In the genomic region with DNA sequence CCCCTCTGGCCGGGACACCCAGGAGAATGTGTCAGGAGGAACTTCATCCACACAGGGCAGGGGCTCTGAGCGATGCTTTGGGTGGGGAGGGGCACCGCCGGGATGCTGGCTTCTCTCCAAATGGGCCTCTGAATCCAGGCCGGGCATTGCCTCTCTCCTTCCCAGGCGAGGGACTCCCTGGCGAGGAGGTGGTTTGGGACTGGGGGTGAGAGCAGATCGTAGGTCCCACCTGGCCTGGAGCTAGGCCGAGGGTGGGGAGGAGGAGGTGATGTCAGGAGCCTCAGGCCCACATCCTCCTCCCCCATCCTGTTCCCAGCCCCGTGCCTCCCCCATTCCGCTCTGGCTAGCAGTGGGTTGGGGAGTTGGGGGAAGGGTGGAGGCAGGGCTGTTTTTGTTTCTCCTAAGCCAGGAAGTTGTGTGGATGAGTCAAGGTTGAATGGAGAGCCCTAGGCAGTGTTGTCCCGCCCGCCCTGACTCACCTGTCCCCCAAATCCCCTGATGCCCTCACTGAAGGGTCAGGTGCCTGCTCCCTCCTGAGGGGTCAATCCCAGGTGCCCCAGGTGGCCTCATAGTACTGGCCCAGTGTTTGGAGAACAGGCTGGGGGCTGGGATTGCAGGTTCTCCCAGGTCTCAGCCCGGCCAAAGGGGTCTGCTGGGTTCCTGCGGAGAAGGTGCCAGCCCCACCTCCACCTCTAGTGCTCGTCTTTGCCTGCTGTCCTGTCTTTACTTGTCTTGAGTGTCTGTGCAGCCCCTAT, we compare ENCODE assay signal across 1 cellular context.
TF ChIP-seq lines count a peak whose summit lies in the region.

No MANE protein-coding gene starts in this region.

TF ChIP-seq in HepG2, 621 proteins besides CTCF, POLR2A, EP300 and RAD21 (continued from another document and continues in another):
- TF ChIP-seq ARID4A (CRISPR knock-in tag; IDR thresholded peaks at IDR 0.05; ENCODE audit: borderline replicate concordance) (peak; percentile 51; the same call in 1 of the 2 replicates), ATM (IDR thresholded peaks at IDR 0.05; ENCODE audit: borderline replicate concordance) (no peak), ZNF44 (CRISPR knock-in tag; IDR thresholded peaks at IDR 0.05) (no peak), IRF2 (CRISPR knock-in tag; IDR thresholded peaks at IDR 0.05) (peak; percentile 80), SALL2 (CRISPR knock-in tag; IDR thresholded peaks at IDR 0.05) (no peak), ZNF318 (CRISPR knock-in tag; IDR thresholded peaks at IDR 0.05) (no peak; the same call in 1 of the 2 replicates), CCDC6 (CRISPR knock-in tag; IDR thresholded peaks at IDR 0.05) (no peak), HNRNPK (IDR thresholded peaks at IDR 0.05; ENCODE audit: low read depth, low read length, poor library complexity, severe bottlenecking) (no peak), EZH2 (conservative IDR thresholded peaks at IDR 0.05; ENCODE audit: low read depth, low read length) (no peak), MAFG (CRISPR knock-in tag; IDR thresholded peaks at IDR 0.05) (no peak), PHF21A (CRISPR knock-in tag; IDR thresholded peaks at IDR 0.05) (peak; percentile 54; the same call in 1 of the 2 replicates), IRX3 (CRISPR knock-in tag; IDR thresholded peaks at IDR 0.05; ENCODE audit: borderline replicate concordance, low read depth) (no peak), ZNF543 (CRISPR knock-in tag; IDR thresholded peaks at IDR 0.05) (no peak; the same call in 1 of the 2 replicates), RBM22 (optimal IDR thresholded peaks at IDR 0.05; ENCODE audit: low read length) (peak; percentile 38), ZNF350 (CRISPR knock-in tag; IDR thresholded peaks at IDR 0.05; ENCODE audit: borderline replicate concordance, low read depth) (peak; percentile 46), CBX1 (IDR thresholded peaks at IDR 0.05; ENCODE audit: low read depth) (peak; percentile 24), ZNF597 (CRISPR knock-in tag; IDR thresholded peaks at IDR 0.05) (no peak), DDIT3 (CRISPR knock-in tag; IDR thresholded peaks at IDR 0.05) (no peak)
- TF ChIP-seq, protein P1, sequence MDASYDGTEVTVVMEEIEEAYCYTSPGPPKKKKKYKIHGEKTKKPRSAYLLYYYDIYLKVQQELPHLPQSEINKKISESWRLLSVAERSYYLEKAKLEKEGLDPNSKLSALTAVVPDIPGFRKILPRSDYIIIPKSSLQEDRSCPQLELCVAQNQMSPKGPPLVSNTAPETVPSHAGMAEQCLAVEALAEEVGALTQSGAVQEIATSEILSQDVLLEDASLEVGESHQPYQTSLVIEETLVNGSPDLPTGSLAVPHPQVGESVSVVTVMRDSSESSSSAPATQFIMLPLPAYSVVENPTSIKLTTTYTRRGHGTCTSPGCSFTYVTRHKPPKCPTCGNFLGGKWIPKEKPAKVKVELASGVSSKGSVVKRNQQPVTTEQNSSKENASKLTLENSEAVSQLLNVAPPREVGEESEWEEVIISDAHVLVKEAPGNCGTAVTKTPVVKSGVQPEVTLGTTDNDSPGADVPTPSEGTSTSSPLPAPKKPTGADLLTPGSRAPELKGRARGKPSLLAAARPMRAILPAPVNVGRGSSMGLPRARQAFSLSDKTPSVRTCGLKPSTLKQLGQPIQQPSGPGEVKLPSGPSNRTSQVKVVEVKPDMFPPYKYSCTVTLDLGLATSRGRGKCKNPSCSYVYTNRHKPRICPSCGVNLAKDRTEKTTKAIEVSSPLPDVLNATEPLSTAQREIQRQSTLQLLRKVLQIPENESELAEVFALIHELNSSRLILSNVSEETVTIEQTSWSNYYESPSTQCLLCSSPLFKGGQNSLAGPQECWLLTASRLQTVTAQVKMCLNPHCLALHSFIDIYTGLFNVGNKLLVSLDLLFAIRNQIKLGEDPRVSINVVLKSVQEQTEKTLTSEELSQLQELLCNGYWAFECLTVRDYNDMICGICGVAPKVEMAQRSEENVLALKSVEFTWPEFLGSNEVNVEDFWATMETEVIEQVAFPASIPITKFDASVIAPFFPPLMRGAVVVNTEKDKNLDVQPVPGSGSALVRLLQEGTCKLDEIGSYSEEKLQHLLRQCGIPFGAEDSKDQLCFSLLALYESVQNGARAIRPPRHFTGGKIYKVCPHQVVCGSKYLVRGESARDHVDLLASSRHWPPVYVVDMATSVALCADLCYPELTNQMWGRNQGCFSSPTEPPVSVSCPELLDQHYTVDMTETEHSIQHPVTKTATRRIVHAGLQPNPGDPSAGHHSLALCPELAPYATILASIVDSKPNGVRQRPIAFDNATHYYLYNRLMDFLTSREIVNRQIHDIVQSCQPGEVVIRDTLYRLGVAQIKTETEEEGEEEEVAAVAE (CRISPR knock-in tag; IDR thresholded peaks at IDR 0.05; ENCODE audit: borderline replicate concordance): no peak
- TF ChIP-seq, protein P2, sequence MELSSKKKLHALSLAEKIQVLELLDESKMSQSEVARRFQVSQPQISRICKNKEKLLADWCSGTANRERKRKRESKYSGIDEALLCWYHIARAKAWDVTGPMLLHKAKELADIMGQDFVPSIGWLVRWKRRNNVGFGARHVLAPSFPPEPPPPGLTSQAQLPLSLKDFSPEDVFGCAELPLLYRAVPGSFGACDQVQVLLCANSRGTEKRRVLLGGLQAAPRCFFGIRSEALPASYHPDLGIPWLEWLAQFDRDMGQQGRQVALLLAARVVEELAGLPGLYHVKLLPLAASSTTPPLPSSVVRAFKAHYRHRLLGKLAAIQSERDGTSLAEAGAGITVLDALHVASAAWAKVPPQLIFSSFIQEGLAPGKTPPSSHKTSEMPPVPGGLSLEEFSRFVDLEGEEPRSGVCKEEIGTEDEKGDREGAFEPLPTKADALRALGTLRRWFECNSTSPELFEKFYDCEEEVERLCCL (CRISPR knock-in tag; IDR thresholded peaks at IDR 0.05; ENCODE audit: borderline replicate concordance): no peak
- TF ChIP-seq, protein P3, sequence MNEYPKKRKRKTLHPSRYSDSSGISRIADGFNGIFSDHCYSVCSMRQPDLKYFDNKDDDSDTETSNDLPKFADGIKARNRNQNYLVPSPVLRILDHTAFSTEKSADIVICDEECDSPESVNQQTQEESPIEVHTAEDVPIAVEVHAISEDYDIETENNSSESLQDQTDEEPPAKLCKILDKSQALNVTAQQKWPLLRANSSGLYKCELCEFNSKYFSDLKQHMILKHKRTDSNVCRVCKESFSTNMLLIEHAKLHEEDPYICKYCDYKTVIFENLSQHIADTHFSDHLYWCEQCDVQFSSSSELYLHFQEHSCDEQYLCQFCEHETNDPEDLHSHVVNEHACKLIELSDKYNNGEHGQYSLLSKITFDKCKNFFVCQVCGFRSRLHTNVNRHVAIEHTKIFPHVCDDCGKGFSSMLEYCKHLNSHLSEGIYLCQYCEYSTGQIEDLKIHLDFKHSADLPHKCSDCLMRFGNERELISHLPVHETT (CRISPR knock-in tag; conservative IDR thresholded peaks at IDR 0.05): no peak; the same call in none of the 2 replicates
- TF ChIP-seq, protein P4, sequence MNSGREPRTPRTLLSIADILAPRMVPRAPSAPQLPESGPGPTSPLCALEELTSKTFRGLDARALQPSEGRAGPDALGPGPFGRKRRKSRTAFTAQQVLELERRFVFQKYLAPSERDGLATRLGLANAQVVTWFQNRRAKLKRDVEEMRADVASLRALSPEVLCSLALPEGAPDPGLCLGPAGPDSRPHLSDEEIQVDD (CRISPR knock-in tag; IDR thresholded peaks at IDR 0.05; ENCODE audit: borderline replicate concordance): no peak
- TF ChIP-seq, protein P5, sequence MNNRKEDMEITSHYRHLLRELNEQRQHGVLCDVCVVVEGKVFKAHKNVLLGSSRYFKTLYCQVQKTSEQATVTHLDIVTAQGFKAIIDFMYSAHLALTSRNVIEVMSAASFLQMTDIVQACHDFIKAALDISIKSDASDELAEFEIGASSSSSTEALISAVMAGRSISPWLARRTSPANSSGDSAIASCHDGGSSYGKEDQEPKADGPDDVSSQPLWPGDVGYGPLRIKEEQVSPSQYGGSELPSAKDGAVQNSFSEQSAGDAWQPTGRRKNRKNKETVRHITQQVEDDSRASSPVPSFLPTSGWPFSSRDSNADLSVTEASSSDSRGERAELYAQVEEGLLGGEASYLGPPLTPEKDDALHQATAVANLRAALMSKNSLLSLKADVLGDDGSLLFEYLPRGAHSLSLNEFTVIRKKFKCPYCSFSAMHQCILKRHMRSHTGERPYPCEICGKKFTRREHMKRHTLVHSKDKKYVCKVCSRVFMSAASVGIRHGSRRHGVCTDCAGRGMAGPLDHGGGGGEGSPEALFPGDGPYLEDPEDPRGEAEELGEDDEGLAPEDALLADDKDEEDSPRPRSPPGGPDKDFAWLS (CRISPR knock-in tag; IDR thresholded peaks at IDR 0.05; ENCODE audit: borderline replicate concordance): no peak
